In the genomic region with DNA sequence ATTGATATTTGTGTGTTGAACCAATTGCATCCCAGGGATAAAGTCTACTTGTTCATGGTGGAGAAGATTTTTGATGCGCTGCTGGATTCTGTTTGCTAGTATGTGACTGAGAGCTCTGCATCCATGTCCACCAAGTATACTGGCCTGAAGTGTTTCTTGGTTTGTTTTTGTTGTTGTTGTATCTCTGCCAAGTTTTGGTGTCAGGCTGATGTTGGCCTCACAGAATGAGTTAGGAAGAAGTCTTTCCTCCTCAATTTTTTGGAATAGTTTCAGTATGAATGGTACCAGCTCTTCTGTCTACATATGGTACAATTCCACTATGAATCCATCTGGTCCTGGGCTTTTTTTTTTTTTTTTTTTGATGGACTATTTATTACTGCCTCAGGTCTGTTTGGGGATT, we compare ENCODE assay signal across 22 cellular contexts. TPM values are rescaled to one million over a fixed set of nuclear protein-coding genes. Genes with fewer than 3 reads are reported as not detected.
DNase-seq lines count a peak whose midpoint lies in the region; ATAC-seq and TF ChIP-seq lines count a peak whose summit lies in the region.
"Had no signal": no experiment of that assay in that cellular context is flagged by ENCODE, and none has a peak within 500 bp of the region (broad histone marks: within the 10 kb centered on the region; RNA-seq: fewer than 3 reads in every experiment).

No MANE protein-coding gene starts in this region.

- no peaks in the 10 kb centered on the region for H4K20me1 ChIP-seq in GM23338 (replicated peaks; ENCODE audit: insufficient read depth)

- no peaks in the 10 kb centered on the region for H3K36me3 ChIP-seq in GM23338 (ENCODE audit: insufficient read depth)
- H3K36me3 ChIP-seq: BE2C, SJCRH30 had no signal

- no peaks in the 10 kb centered on the region for H3K79me2 ChIP-seq in GM23338 (replicated peaks; ENCODE audit: insufficient read depth)

- no peaks in the 10 kb centered on the region for H3K36me3 Mint-ChIP-seq in GM23338 (ENCODE audit: low read depth)
- H3K36me3 Mint-ChIP-seq: IgD-negative memory B cell had no signal

- no peaks in the 10 kb centered on the region for H3F3A ChIP-seq in GM23338 (replicated peaks; ENCODE audit: low read depth)

- H3K9me2 ChIP-seq in GM23338 (ENCODE audit: insufficient read depth) = no peaks in the 10 kb centered on the region

- no peaks in the 10 kb centered on the region for H3K4me1 Mint-ChIP-seq in GM23338

- H3K4me2 ChIP-seq in GM23338 = no peak overlapping the region

- no peaks in the 10 kb centered on the region for H3K27me3 ChIP-seq in GM23338 (ENCODE audit: insufficient read depth)
- H3K27me3 ChIP-seq: BE2C, SJCRH30 had no signal

- H3K4me1 ChIP-seq in GM23338 (ENCODE audit: insufficient read depth) = no peaks in the 10 kb centered on the region
- H3K4me1 ChIP-seq: BE2C, SJCRH30 had no signal

- H2AFZ ChIP-seq in GM23338 = no peak overlapping the region

- TF ChIP-seq CTCF in fibroblast of mammary gland (conservative IDR thresholded peaks at IDR 0.05; ENCODE audit: control insufficient read depth, insufficient read depth, low read depth, low read length) (no peak), GM23338 (conservative IDR thresholded peaks at IDR 0.05; ENCODE audit: low read depth in 2 of 2) (no peak), coronary artery (IDR thresholded peaks at IDR 0.05) (no peak)

- H3K27me3 Mint-ChIP-seq in GM23338 (ENCODE audit: insufficient read depth, low read depth, poor library complexity) = peaks cover 2% of the 10 kb centered on the region
- H3K27me3 Mint-ChIP-seq: IgD-negative memory B cell had no signal

- DNase-seq in LHCN-M2 (ENCODE audit: low read depth) (peak; percentile 41), astrocyte of the hippocampus (ENCODE audit: low read depth, low spot score) (peak; percentile 12), fibroblast of mammary gland (ENCODE audit: low read depth) (peak; percentile 34), myocyte (ENCODE audit: low read depth) (peak; percentile 29), GM23338 (ENCODE audit: low spot score) (no peak), coronary artery (ENCODE audit: low spot score) (no peak), NOMO-1 treated with dmso at 0.1 percent for 144 hours (lab: John Stamatoyannopoulos, UW; ENCODE audit: unreplicated experiment) (no peak)
- DNase-seq: BE2C, MM.1S, NCI-H1048, NCI-H1436, NCI-H187 treated with DMSO at 0.1 percent for 48 hours, NCI-H2107, NCI-H510A, NCI-H748 treated with DMSO at 0.1 percent for 48 hours, SJCRH30 had no signal

- H3K27ac ChIP-seq in GM23338 (ENCODE audit: low read depth) = no peak overlapping the region
- H3K27ac ChIP-seq in coronary artery = no peak overlapping the region
- H3K27ac ChIP-seq: SJCRH30 had no signal

- ATAC-seq in GM23338 (no peak), HG02884 (IDR thresholded peaks at IDR 0.05; ENCODE audit: unreplicated experiment) (no peak)
- ATAC-seq: GM12878, Panc1 had no signal

- H3K27ac Mint-ChIP-seq in GM23338 = no peak overlapping the region
- H3K27ac Mint-ChIP-seq: IgD-negative memory B cell had no signal

- no peaks in the 10 kb centered on the region for H3K9me3 Mint-ChIP-seq in GM23338

- H3K4me3 ChIP-seq in fibroblast of mammary gland (ENCODE audit: control insufficient read depth, low read depth, low read length) (no peak overlapping the region), GM23338 (no peak overlapping the region), coronary artery (no peak overlapping the region)
- H3K4me3 ChIP-seq: GM12878, SJCRH30 had no signal

- H3K4me3 Mint-ChIP-seq in GM23338 = no peak overlapping the region

TF ChIP-seq in GM23338, 12 proteins besides CTCF, POLR2A, EP300 and RAD21 (continues in another document):
- no peak for TF ChIP-seq CREB1 (CRISPR knock-in tag; IDR thresholded peaks at IDR 0.05; ENCODE audit: low read depth)
- TF ChIP-seq, protein P1, sequence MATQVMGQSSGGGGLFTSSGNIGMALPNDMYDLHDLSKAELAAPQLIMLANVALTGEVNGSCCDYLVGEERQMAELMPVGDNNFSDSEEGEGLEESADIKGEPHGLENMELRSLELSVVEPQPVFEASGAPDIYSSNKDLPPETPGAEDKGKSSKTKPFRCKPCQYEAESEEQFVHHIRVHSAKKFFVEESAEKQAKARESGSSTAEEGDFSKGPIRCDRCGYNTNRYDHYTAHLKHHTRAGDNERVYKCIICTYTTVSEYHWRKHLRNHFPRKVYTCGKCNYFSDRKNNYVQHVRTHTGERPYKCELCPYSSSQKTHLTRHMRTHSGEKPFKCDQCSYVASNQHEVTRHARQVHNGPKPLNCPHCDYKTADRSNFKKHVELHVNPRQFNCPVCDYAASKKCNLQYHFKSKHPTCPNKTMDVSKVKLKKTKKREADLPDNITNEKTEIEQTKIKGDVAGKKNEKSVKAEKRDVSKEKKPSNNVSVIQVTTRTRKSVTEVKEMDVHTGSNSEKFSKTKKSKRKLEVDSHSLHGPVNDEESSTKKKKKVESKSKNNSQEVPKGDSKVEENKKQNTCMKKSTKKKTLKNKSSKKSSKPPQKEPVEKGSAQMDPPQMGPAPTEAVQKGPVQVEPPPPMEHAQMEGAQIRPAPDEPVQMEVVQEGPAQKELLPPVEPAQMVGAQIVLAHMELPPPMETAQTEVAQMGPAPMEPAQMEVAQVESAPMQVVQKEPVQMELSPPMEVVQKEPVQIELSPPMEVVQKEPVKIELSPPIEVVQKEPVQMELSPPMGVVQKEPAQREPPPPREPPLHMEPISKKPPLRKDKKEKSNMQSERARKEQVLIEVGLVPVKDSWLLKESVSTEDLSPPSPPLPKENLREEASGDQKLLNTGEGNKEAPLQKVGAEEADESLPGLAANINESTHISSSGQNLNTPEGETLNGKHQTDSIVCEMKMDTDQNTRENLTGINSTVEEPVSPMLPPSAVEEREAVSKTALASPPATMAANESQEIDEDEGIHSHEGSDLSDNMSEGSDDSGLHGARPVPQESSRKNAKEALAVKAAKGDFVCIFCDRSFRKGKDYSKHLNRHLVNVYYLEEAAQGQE (IDR thresholded peaks at IDR 0.05; ENCODE audit: unreplicated experiment) = no peak
- TF ChIP-seq STAT1 (IDR thresholded peaks at IDR 0.05; ENCODE audit: unreplicated experiment) = no peak
- no peak for TF ChIP-seq POLR2AphosphoS5 (IDR thresholded peaks at IDR 0.05; ENCODE audit: low read depth)
- no peak for TF ChIP-seq EZH2 (IDR thresholded peaks at IDR 0.05; ENCODE audit: low read depth, unreplicated experiment)
- TF ChIP-seq, protein P2, sequence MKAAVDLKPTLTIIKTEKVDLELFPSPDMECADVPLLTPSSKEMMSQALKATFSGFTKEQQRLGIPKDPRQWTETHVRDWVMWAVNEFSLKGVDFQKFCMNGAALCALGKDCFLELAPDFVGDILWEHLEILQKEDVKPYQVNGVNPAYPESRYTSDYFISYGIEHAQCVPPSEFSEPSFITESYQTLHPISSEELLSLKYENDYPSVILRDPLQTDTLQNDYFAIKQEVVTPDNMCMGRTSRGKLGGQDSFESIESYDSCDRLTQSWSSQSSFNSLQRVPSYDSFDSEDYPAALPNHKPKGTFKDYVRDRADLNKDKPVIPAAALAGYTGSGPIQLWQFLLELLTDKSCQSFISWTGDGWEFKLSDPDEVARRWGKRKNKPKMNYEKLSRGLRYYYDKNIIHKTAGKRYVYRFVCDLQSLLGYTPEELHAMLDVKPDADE (IDR thresholded peaks at IDR 0.05) = no peak
- TF ChIP-seq JUNB (IDR thresholded peaks at IDR 0.05; ENCODE audit: unreplicated experiment) = no peak
- TF ChIP-seq ZNF331 (CRISPR knock-in tag; IDR thresholded peaks at IDR 0.05; ENCODE audit: low read depth) = no peak
- TF ChIP-seq EZH2phosphoT487 (IDR thresholded peaks at IDR 0.05; ENCODE audit: unreplicated experiment) = no peak

RNA-seq across cellular contexts. Expression of a gene that starts 50.9 kb away (rescaled TPM):
- total RNA-seq in LHCN-M2 (2014; rRNA removed) (0.06 TPM in 1 of 2 replicates, not detected in the other), myocyte (0.72 TPM in 1 of 2 replicates, not detected in the other)
- polyA plus RNA-seq in LHCN-M2 (2012) = not detected
- polyA plus RNA-seq in myocyte (2012) = not detected
- total RNA-seq in GM23338 (2014; rRNA removed; shearing (Covaris generic)) = not detected in 2 replicates
- polyA plus RNA-seq in GM23338 (2016; fragmentation: Nextera tagmentation; extraction: Ambion mirVana) = not detected in 2 replicates
- total RNA-seq: A673, H1, SJCRH30 had no signal
- polyA plus RNA-seq: H1, IgD-negative memory B cell had no signal

Comparison
In these comparisons a context has a peak if more than half of its experiments do, and no peak if none do; other contexts are left out.
1. DNase-seq: peak in LHCN-M2 (single experiment), astrocyte of the hippocampus (single experiment), fibroblast of mammary gland (single experiment) and myocyte (single experiment); none in GM23338 (single experiment), coronary artery (single experiment) and NOMO-1 treated with dmso at 0.1 percent for 144 hours (single experiment).